Comparison of ENCODE assay signal across 8 cellular contexts in the genomic region with DNA sequence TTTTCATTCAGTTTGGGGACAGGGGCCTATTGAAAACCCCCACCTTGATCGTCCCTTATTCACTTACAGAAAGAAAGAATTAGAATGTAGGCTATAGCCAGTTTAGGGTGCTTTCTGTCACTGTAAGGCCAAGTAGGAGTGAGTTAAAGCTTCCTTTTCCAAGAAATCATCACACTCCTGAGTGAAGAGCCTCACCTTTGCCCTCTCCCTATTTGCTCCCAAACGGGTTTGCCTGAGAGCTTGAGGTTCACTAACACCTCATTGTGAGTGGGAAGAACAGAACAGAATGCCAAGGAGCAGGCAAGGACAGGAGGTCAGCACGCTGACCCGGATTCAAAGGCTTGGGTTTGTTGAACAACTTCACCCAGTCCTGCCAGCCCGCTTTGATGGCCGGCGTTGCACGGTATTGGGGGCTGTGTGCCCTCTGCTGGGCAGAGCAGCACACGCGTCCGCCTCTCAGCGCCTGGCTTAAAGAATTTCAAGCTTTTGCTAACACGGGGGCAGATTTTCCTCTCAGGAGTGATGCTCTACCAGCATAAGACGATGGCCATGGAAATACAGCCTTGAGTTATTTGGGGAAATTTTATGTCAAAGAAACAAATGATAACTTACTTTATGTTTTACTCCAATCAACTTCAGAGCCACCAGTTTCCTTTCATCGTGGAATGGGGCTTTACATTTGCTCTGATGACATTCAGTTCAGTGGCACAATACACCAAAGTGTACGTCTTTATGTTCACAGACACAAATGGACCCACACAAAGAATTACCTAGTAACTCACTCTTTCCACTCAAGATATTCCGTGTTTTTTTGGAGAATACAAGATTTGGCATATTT.
DNase-seq lines count a peak whose midpoint lies in the region; ATAC-seq and TF ChIP-seq lines count a peak whose summit lies in the region.

No MANE protein-coding gene starts in this region.

- H3K9me3 ChIP-seq in SJCRH30 (replicated peaks) (no peaks in the 10 kb centered on the region), neutrophil (no peaks in the 10 kb centered on the region)

- peak; percentile 2 for DNase-seq in COR-L47 (lab: John Stamatoyannopoulos, UW)
- DNase-seq in SJCRH30, result peak; percentile 48 to 72
- DNase-seq in fibroblast of pulmonary artery (ENCODE audit: low read depth), result peak; percentile 76
- no peak for DNase-seq in NCI-H345 treated with DMSO at 0.1 percent for 48 hours (lab: John Stamatoyannopoulos, UW; ENCODE audit: unreplicated experiment)
- no peak for DNase-seq in RWPE1 (ENCODE audit: low spot score)

- POLR2A ChIA-PET in RWPE1 (lab: Yijun Ruan, JAX; ENCODE audit: low non-redundant PET), result no interaction called here

- H3K4me3 ChIP-seq in SJCRH30 (no peak overlapping the region), fibroblast of pulmonary artery (replicated peaks; ENCODE audit: low read depth, low read length) (no peak overlapping the region), neutrophil (ENCODE audit: low read depth in 1 of 2, low read length in 1 of 2) (no peak overlapping the region)

- H3K27me3 ChIP-seq in SJCRH30 (no peaks in the 10 kb centered on the region; the same call in 1 of the 2 replicates), neutrophil (no peaks in the 10 kb centered on the region)

- TF ChIP-seq CTCF in fibroblast of pulmonary artery (IDR thresholded peaks at IDR 0.05; ENCODE audit: low read length, missing control alignments) (peak; percentile 85), neutrophil (IDR thresholded peaks at IDR 0.05) (peak; percentile 57), RWPE1 (conservative IDR thresholded peaks at IDR 0.05; ENCODE audit: low read depth) (no peak)

- CTCF ChIA-PET in RWPE1 (lab: Yijun Ruan, JAX), result no interaction called here

- ATAC-seq in GM18873 (IDR thresholded peaks at IDR 0.05; ENCODE audit: low FRiP score, unreplicated experiment) (peak; percentile 47), HG03175 (IDR thresholded peaks at IDR 0.05; ENCODE audit: unreplicated experiment) (peak; percentile 83)

- H3K27ac ChIP-seq in SJCRH30 (no peak overlapping the region), neutrophil (no peak overlapping the region), RWPE1 (no peak overlapping the region)

- H3K4me1 ChIP-seq in SJCRH30 (no peaks in the 10 kb centered on the region), neutrophil (ENCODE audit: control insufficient read depth in 1 of 2, insufficient read depth in 1 of 2, low read depth in 1 of 2, low read length in 1 of 2) (peaks cover 13 to 15% of the 10 kb centered on the region in 2 experiments)

- H3K36me3 ChIP-seq in SJCRH30 (no peaks in the 10 kb centered on the region), neutrophil (no peaks in the 10 kb centered on the region)

Comparison
In these comparisons a context has a peak if more than half of its experiments do, and no peak if none do; other contexts are left out.
1. DNase-seq: peak in COR-L47 (single experiment), SJCRH30 (2 of 2) and fibroblast of pulmonary artery (single experiment); none in NCI-H345 treated with DMSO at 0.1 percent for 48 hours (single experiment) and RWPE1 (single experiment).